ENCODE assay signal across 15 cellular contexts in genomic region chr17:57524790-57525543, GRCh38.
DNase-seq lines count a peak whose midpoint lies in the region; ATAC-seq, FAIRE-seq and TF ChIP-seq lines count a peak whose summit lies in the region.
"Had no signal": no experiment of that assay in that cellular context is flagged by ENCODE, and none has a peak within 500 bp of the region (broad histone marks: within the 10 kb centered on the region; RNA-seq: fewer than 3 reads in every experiment).

No MANE protein-coding gene starts in this region.

- H3K27me3 ChIP-seq in RWPE2 (ENCODE audit: insufficient read depth, poor library complexity, severe bottlenecking) (no peaks in the 10 kb centered on the region), hepatocyte (no peaks in the 10 kb centered on the region), thyroid gland (no peaks in the 10 kb centered on the region)
- H3K27me3 ChIP-seq: transverse colon had no signal

- no peak overlapping the region for H2AFZ ChIP-seq in hepatocyte

- intact Hi-C loops in activated naive CD4-positive, alpha-beta T cell treated with anti-CD3 and anti-CD28 coated beads for 36 hours (cut with micrococcal nuclease): no loop called here
- intact Hi-C loops in thyroid gland (cut with DNase I) (no loop called here), kidney (cut with DNase I) (no loop called here)

- H3K4me2 ChIP-seq in hepatocyte: no peak overlapping the region

- H3K4me3 Mint-ChIP-seq in activated naive CD4-positive, alpha-beta T cell treated with anti-CD3 and anti-CD28 coated beads for 36 hours: no peak overlapping the region
- H3K4me3 Mint-ChIP-seq: activated CD4-positive, alpha-beta memory T cell treated with anti-CD3 and anti-CD28 coated beads for 36 hours; CD14-positive monocyte had no signal

- H3K27ac ChIP-seq in RWPE2 (ENCODE audit: poor library complexity, severe bottlenecking): peak overlapping the region; percentile 49
- H3K27ac ChIP-seq in hepatocyte: peak overlapping the region; percentile 16
- H3K27ac ChIP-seq in thyroid gland: peak overlapping the region; percentile 2 to 54 (median 5)
- H3K27ac ChIP-seq in kidney (ENCODE audit: low read depth in 2 of 2, low read length in 2 of 2): no peak overlapping the region
- H3K27ac ChIP-seq: transverse colon had no signal

- CTCF ChIA-PET in activated naive CD4-positive, alpha-beta T cell treated with anti-CD3 and anti-CD28 coated beads for 36 hours (lab: Charles Lee): interaction anchor here (0.6 to 0.7 kb wide), 2 partner anchors 13 to 362 kb away, joined by 3 read pairs; no protein-coding TSS in a partner anchor

- peak overlapping the region; percentile 9 for H3K27ac Mint-ChIP-seq in activated naive CD4-positive, alpha-beta T cell treated with anti-CD3 and anti-CD28 coated beads for 36 hours
- H3K27ac Mint-ChIP-seq: activated CD4-positive, alpha-beta memory T cell treated with anti-CD3 and anti-CD28 coated beads for 36 hours had no signal

- H3K36me3 Mint-ChIP-seq in activated naive CD4-positive, alpha-beta T cell treated with anti-CD3 and anti-CD28 coated beads for 36 hours (ENCODE audit: low read depth): no peaks in the 10 kb centered on the region
- H3K36me3 Mint-ChIP-seq: activated CD4-positive, alpha-beta memory T cell treated with anti-CD3 and anti-CD28 coated beads for 36 hours; CD14-positive monocyte had no signal

- no peak for TF ChIP-seq POLR2A in thyroid gland (IDR thresholded peaks at IDR 0.05)

- H3K9me3 ChIP-seq in RWPE2 (ENCODE audit: severe bottlenecking) (peaks cover under 1% of the 10 kb centered on the region), hepatocyte (ENCODE audit: low read depth) (no peaks in the 10 kb centered on the region), thyroid gland (no peaks in the 10 kb centered on the region), kidney (ENCODE audit: control insufficient read depth in 1 of 2, low read length in 2 of 2) (no peaks in the 10 kb centered on the region)
- H3K9me3 ChIP-seq: HAP-1, transverse colon had no signal

- H3K9me2 ChIP-seq in hepatocyte (replicated peaks; ENCODE audit: insufficient read depth): no peaks in the 10 kb centered on the region

- no peak for FAIRE-seq in kidney (lab: Jason Lieb, UNC)

- DNase-seq in activated naive CD4-positive, alpha-beta T cell treated with anti-CD3 and anti-CD28 coated beads for 36 hours: peak; percentile 21
- DNase-seq in activated naive CD4-positive, alpha-beta T cell (lab: John Stamatoyannopoulos, UW): no peak
- DNase-seq in RWPE2 (ENCODE audit: low spot score) (no peak), hepatocyte (ENCODE audit: low spot score) (no peak), thyroid gland (peak; percentile 43 to 64), kidney (no peak), T-helper 9 cell (no peak)
- DNase-seq in stimulated activated CD4-positive, alpha-beta T cell treated with anti-CD3 and anti-CD28 coated beads, Interleukin-2, amount 100 ng/mL, for 48 hours: no peak
- DNase-seq: activated CD4-positive, alpha-beta memory T cell treated with anti-CD3 and anti-CD28 coated beads for 36 hours; effector memory CD4-positive, alpha-beta T cell; NCI-H345; transverse colon had no signal

- no peak for TF ChIP-seq CTCF in RWPE2 (IDR thresholded peaks at IDR 0.05; ENCODE audit: poor library complexity, severe bottlenecking)
- no peak for TF ChIP-seq CTCF in hepatocyte (IDR thresholded peaks at IDR 0.05; ENCODE audit: poor library complexity)
- no peak for TF ChIP-seq CTCF in thyroid gland (IDR thresholded peaks at IDR 0.05)
- no peak for TF ChIP-seq CTCF in kidney (IDR thresholded peaks at IDR 0.05; ENCODE audit: borderline replicate concordance, extremely low read depth, insufficient read depth)

- H3K4me3 ChIP-seq in RWPE2 (ENCODE audit: severe bottlenecking): no peak overlapping the region
- H3K4me3 ChIP-seq in hepatocyte: no peak overlapping the region
- H3K4me3 ChIP-seq in thyroid gland (replicated peaks in 1 of 3): no peak overlapping the region
- no peak overlapping the region for H3K4me3 ChIP-seq in kidney (ENCODE audit: low read length in 2 of 2)
- H3K4me3 ChIP-seq: HAP-1, lung, transverse colon had no signal

- H3K9ac ChIP-seq in kidney (ENCODE audit: low read length in 2 of 2): no peak overlapping the region

- H4K20me1 ChIP-seq in hepatocyte (ENCODE audit: insufficient read depth, poor library complexity, severe bottlenecking): no peaks in the 10 kb centered on the region

- peaks cover 16% of the 10 kb centered on the region for H3K4me1 ChIP-seq in RWPE2 (ENCODE audit: insufficient read depth, poor library complexity, severe bottlenecking)
- H3K4me1 ChIP-seq in hepatocyte (ENCODE audit: insufficient read depth): peaks cover 52% of the 10 kb centered on the region
- peaks cover 27 to 68% of the 10 kb centered on the region in 2 donors for H3K4me1 ChIP-seq in thyroid gland
- H3K4me1 ChIP-seq in kidney (ENCODE audit: control insufficient read depth in 1 of 2, insufficient read depth in 1 of 2, low read depth in 1 of 2, low read length in 2 of 2): peaks cover 21 to 29% of the 10 kb centered on the region in 2 donors

- H3K36me3 ChIP-seq in RWPE2 (ENCODE audit: low read depth) (no peaks in the 10 kb centered on the region; the same call in 1 of the 2 replicates), hepatocyte (replicated peaks; ENCODE audit: insufficient read depth, low read depth) (no peaks in the 10 kb centered on the region), thyroid gland (no peaks in the 10 kb centered on the region), kidney (ENCODE audit: control insufficient read depth in 1 of 2, insufficient read depth in 2 of 2, low read length in 2 of 2) (no peaks in the 10 kb centered on the region)
- H3K36me3 ChIP-seq: transverse colon had no signal

- no peak for ATAC-seq in RWPE2 (ENCODE audit: low read depth)

- H3K79me2 ChIP-seq in hepatocyte: peaks cover 35% of the 10 kb centered on the region

- H3K9me3 Mint-ChIP-seq in activated naive CD4-positive, alpha-beta T cell treated with anti-CD3 and anti-CD28 coated beads for 36 hours: no peaks in the 10 kb centered on the region
- H3K9me3 Mint-ChIP-seq: activated CD4-positive, alpha-beta memory T cell treated with anti-CD3 and anti-CD28 coated beads for 36 hours; CD14-positive monocyte had no signal

- peaks cover 16% of the 10 kb centered on the region for H3K4me1 Mint-ChIP-seq in activated naive CD4-positive, alpha-beta T cell treated with anti-CD3 and anti-CD28 coated beads for 36 hours (ENCODE audit: low read depth)

- H3K27me3 Mint-ChIP-seq in activated naive CD4-positive, alpha-beta T cell treated with anti-CD3 and anti-CD28 coated beads for 36 hours (ENCODE audit: low read depth): no peaks in the 10 kb centered on the region
- H3K27me3 Mint-ChIP-seq: activated CD4-positive, alpha-beta memory T cell treated with anti-CD3 and anti-CD28 coated beads for 36 hours had no signal

- 69% methylated on average over 4 of the region's 4 CpGs for WGBS in hepatocyte (ENCODE audit: low lambda C conversion rate, missing lambda C conversion rate)
- 69 to 71% methylated on average over 2 to 4 of the region's 4 CpGs for WGBS in thyroid gland, 2 donors

Comparison
In these comparisons a context has a peak if more than half of its experiments do, and no peak if none do; other contexts are left out.
1. DNase-seq: peak in activated naive CD4-positive, alpha-beta T cell treated with anti-CD3 and anti-CD28 coated beads for 36 hours (single experiment) and thyroid gland (2 of 2); none in activated naive CD4-positive, alpha-beta T cell (0 of 4), RWPE2 (single experiment), hepatocyte (single experiment), kidney (single experiment), stimulated activated CD4-positive, alpha-beta T cell treated with anti-CD3 and anti-CD28 coated beads, Interleukin-2, amount 100 ng/mL, for 48 hours (0 of 2) and T-helper 9 cell (single experiment).
2. H3K27ac ChIP-seq: peak in RWPE2 (single experiment), hepatocyte (single experiment) and thyroid gland (3 of 3); none in kidney (0 of 2).